16 cellular contexts compared by ENCODE assay signal in genomic region chr7:71308105-71308504, GRCh38.
A peak's percentile ranks its signal among the peaks of the same experiment; 100 is the strongest.
DNase-seq lines count a peak whose midpoint lies in the region; ATAC-seq, FAIRE-seq and TF ChIP-seq lines count a peak whose summit lies in the region.
"Had no signal": no experiment of that assay in that cellular context is flagged by ENCODE, and none has a peak within 500 bp of the region (broad histone marks: within the 10 kb centered on the region; RNA-seq: fewer than 3 reads in every experiment).

No MANE protein-coding gene starts in this region.

- peak; percentile 47 for ATAC-seq in omental fat pad (ENCODE audit: low FRiP score)
- ATAC-seq in GM18861 (IDR thresholded peaks at IDR 0.05; ENCODE audit: unreplicated experiment) = no peak
- ATAC-seq: activated CD4-positive, CD25-positive, alpha-beta regulatory T cell treated with anti-CD3 and anti-CD28 coated beads, Interleukin-2, amount 50 U/mL, for 24 hours had no signal

- no peaks in the 10 kb centered on the region for H3K36me3 ChIP-seq in hepatocyte (replicated peaks; ENCODE audit: insufficient read depth, low read depth)
- H3K36me3 ChIP-seq: brain microvascular endothelial cell, ovary had no signal

- H3K9me3 ChIP-seq in hepatocyte (ENCODE audit: low read depth) = no peaks in the 10 kb centered on the region
- H3K9me3 ChIP-seq: ovary had no signal

- H3K27ac ChIP-seq in hepatocyte = no peak overlapping the region
- H3K27ac ChIP-seq: brain microvascular endothelial cell had no signal

- no peaks in the 10 kb centered on the region for H3K27me3 ChIP-seq in hepatocyte
- H3K27me3 ChIP-seq: brain microvascular endothelial cell, ovary had no signal

- FAIRE-seq in urothelium cell line (lab: Jason Lieb, UNC) = peak; percentile 52
- FAIRE-seq: H54 had no signal

- H3K79me2 ChIP-seq in hepatocyte = no peaks in the 10 kb centered on the region

- WGBS in hepatocyte (ENCODE audit: low lambda C conversion rate, missing lambda C conversion rate) = 48% methylated on average over 6 of the region's 6 CpGs

- no peaks in the 10 kb centered on the region for H4K20me1 ChIP-seq in hepatocyte (ENCODE audit: insufficient read depth, poor library complexity, severe bottlenecking)

- no peak overlapping the region for H3K4me2 ChIP-seq in hepatocyte

- in situ Hi-C loops in astrocyte of the cerebellum (cut with HindIII; ENCODE audit: low sequenced_read_pairs) = loop anchor here (10.0 kb wide), 1 partner anchor 347 kb away; no protein-coding TSS in a partner anchor

- TF ChIP-seq CTCF in astrocyte of the cerebellum (IDR thresholded peaks at IDR 0.05; ENCODE audit: low read depth, low read length, missing control alignments) (no peak), hepatocyte (IDR thresholded peaks at IDR 0.05; ENCODE audit: poor library complexity) (no peak), omental fat pad (IDR thresholded peaks at IDR 0.05) (no peak)

- no peaks in the 10 kb centered on the region for H3K9me2 ChIP-seq in hepatocyte (replicated peaks; ENCODE audit: insufficient read depth)

- H3K4me3 ChIP-seq in astrocyte of the cerebellum (ENCODE audit: low read depth, low read length) (no peak overlapping the region), hepatocyte (no peak overlapping the region)
- H3K4me3 ChIP-seq: ovary had no signal

- no peak overlapping the region for H2AFZ ChIP-seq in hepatocyte

- H3K4me1 ChIP-seq in hepatocyte (ENCODE audit: insufficient read depth) = peaks cover 2% of the 10 kb centered on the region

- DNase-seq in astrocyte of the cerebellum (ENCODE audit: low read depth) (peak; percentile 69), hepatocyte (ENCODE audit: low spot score) (peak; percentile 23), omental fat pad (ENCODE audit: low spot score) (no peak), urothelium cell line (ENCODE audit: low spot score) (peak; percentile 86), NCI-H1694 (lab: John Stamatoyannopoulos, UW) (no peak), 8988T (no peak), ecto neural progenitor cell (ENCODE audit: low spot score) (no peak)
- DNase-seq: activated T-cell treated with anti-CD3 and anti-CD28 coated beads, Interleukin-2, amount 50 U/mL, for 24 hours; brain microvascular endothelial cell; COR-L47; erythroblast; NCI-H187 treated with DMSO at 0.1 percent for 48 hours had no signal

Comparison
In these comparisons a context has a peak if more than half of its experiments do, and no peak if none do; other contexts are left out.
1. DNase-seq: peak in astrocyte of the cerebellum (single experiment), hepatocyte (single experiment) and urothelium cell line (single experiment); none in omental fat pad (single experiment), NCI-H1694 (single experiment), 8988T (single experiment) and ecto neural progenitor cell (single experiment).